In the genomic region with DNA sequence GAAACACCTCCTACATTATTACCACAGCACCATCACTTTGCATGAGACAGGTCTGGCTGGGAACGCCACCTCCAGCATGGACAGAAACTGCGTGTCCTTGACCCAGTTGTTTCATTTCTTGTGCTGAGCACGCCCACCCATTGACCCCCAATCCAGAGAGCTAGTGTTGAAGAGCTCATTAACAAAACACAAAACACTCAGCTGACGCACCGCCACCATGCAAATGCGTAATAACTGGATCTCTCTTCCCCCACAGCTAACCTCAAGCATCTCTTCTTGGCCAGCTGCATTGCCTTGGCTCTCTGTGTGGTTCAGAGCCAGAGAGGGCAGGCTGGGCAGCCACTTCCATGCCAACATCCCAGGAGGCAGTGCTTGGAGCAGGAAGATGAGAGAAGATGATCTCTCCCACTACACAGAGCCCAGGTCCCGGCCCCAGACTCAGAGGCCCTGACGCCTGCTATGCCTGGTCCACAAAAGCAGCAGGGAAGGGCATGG, we compare ENCODE assay signal across 1 cellular context.
TF ChIP-seq lines count a peak whose summit lies in the region.

No MANE protein-coding gene starts in this region.

TF ChIP-seq in WTC11, 78 proteins besides CTCF, POLR2A, EP300 and RAD21 (continued from another document):
- TF ChIP-seq, protein P1, sequence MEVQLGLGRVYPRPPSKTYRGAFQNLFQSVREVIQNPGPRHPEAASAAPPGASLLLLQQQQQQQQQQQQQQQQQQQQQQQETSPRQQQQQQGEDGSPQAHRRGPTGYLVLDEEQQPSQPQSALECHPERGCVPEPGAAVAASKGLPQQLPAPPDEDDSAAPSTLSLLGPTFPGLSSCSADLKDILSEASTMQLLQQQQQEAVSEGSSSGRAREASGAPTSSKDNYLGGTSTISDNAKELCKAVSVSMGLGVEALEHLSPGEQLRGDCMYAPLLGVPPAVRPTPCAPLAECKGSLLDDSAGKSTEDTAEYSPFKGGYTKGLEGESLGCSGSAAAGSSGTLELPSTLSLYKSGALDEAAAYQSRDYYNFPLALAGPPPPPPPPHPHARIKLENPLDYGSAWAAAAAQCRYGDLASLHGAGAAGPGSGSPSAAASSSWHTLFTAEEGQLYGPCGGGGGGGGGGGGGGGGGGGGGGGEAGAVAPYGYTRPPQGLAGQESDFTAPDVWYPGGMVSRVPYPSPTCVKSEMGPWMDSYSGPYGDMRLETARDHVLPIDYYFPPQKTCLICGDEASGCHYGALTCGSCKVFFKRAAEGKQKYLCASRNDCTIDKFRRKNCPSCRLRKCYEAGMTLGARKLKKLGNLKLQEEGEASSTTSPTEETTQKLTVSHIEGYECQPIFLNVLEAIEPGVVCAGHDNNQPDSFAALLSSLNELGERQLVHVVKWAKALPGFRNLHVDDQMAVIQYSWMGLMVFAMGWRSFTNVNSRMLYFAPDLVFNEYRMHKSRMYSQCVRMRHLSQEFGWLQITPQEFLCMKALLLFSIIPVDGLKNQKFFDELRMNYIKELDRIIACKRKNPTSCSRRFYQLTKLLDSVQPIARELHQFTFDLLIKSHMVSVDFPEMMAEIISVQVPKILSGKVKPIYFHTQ (CRISPR knock-in tag; IDR thresholded peaks at IDR 0.05) = no peak
- TF ChIP-seq ZNF532 (CRISPR knock-in tag; IDR thresholded peaks at IDR 0.05; ENCODE audit: borderline replicate concordance) = no peak
- TF ChIP-seq PRRX2 (CRISPR knock-in tag; IDR thresholded peaks at IDR 0.05) = no peak
- no peak for TF ChIP-seq ZNF512 (CRISPR knock-in tag; IDR thresholded peaks at IDR 0.05; ENCODE audit: borderline replicate concordance)
- TF ChIP-seq TP53 (CRISPR knock-in tag; IDR thresholded peaks at IDR 0.05) = no peak
- TF ChIP-seq, protein P2, sequence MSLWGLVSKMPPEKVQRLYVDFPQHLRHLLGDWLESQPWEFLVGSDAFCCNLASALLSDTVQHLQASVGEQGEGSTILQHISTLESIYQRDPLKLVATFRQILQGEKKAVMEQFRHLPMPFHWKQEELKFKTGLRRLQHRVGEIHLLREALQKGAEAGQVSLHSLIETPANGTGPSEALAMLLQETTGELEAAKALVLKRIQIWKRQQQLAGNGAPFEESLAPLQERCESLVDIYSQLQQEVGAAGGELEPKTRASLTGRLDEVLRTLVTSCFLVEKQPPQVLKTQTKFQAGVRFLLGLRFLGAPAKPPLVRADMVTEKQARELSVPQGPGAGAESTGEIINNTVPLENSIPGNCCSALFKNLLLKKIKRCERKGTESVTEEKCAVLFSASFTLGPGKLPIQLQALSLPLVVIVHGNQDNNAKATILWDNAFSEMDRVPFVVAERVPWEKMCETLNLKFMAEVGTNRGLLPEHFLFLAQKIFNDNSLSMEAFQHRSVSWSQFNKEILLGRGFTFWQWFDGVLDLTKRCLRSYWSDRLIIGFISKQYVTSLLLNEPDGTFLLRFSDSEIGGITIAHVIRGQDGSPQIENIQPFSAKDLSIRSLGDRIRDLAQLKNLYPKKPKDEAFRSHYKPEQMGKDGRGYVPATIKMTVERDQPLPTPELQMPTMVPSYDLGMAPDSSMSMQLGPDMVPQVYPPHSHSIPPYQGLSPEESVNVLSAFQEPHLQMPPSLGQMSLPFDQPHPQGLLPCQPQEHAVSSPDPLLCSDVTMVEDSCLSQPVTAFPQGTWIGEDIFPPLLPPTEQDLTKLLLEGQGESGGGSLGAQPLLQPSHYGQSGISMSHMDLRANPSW (CRISPR knock-in tag; conservative IDR thresholded peaks at IDR 0.05; ENCODE audit: low read depth) = no peak
- TF ChIP-seq, protein P3, sequence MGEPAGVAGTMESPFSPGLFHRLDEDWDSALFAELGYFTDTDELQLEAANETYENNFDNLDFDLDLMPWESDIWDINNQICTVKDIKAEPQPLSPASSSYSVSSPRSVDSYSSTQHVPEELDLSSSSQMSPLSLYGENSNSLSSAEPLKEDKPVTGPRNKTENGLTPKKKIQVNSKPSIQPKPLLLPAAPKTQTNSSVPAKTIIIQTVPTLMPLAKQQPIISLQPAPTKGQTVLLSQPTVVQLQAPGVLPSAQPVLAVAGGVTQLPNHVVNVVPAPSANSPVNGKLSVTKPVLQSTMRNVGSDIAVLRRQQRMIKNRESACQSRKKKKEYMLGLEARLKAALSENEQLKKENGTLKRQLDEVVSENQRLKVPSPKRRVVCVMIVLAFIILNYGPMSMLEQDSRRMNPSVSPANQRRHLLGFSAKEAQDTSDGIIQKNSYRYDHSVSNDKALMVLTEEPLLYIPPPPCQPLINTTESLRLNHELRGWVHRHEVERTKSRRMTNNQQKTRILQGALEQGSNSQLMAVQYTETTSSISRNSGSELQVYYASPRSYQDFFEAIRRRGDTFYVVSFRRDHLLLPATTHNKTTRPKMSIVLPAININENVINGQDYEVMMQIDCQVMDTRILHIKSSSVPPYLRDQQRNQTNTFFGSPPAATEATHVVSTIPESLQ (CRISPR knock-in tag; IDR thresholded peaks at IDR 0.05) = no peak
- no peak for TF ChIP-seq NR3C1 (CRISPR knock-in tag; conservative IDR thresholded peaks at IDR 0.05; ENCODE audit: low read depth)
